13 cellular contexts compared by ENCODE assay signal in the genomic region with DNA sequence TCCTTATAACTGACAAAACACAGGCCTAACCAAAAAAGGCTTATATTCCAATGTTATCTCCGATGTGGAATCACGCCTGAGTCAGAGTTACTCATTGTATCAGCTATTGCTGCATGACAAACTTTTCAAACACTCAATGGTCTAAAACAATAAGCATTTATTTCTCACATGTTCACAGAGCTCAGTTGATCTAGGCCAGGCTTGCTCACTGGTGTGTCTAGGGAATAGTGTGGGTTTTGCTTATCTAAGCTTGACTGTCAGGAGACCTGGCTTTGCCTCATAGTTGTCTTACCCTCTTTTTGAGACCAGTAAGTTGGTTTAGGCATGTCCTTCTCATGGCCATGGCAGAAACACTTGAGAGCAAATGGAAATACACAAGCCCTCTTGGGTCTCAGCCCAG.
A peak's percentile ranks its signal among the peaks of the same experiment; 100 is the strongest.
DNase-seq lines count a peak whose midpoint lies in the region; ATAC-seq lines count a peak whose summit lies in the region.
"Had no signal": no experiment of that assay in that cellular context is flagged by ENCODE, and none has a peak within 500 bp of the region (broad histone marks: within the 10 kb centered on the region; RNA-seq: fewer than 3 reads in every experiment).

No MANE protein-coding gene starts in this region.

- peak overlapping the region; percentile 48 for H3K27ac ChIP-seq in SJSA1
- H3K27ac ChIP-seq: sigmoid colon had no signal

- H3K36me3 ChIP-seq in SJSA1: no peaks in the 10 kb centered on the region; the same call in 1 of the 2 replicates
- H3K36me3 ChIP-seq: sigmoid colon had no signal

- H3K4me3 ChIP-seq in SJSA1: no peak overlapping the region
- H3K4me3 ChIP-seq: sigmoid colon had no signal

- ATAC-seq in esophagus mucosa (peak; percentile 54), GM18519 (IDR thresholded peaks at IDR 0.05; ENCODE audit: low FRiP score, unreplicated experiment) (no peak), HG02981 (IDR thresholded peaks at IDR 0.05; ENCODE audit: unreplicated experiment) (no peak)
- ATAC-seq in activated T-cell treated with anti-CD3 and anti-CD28 coated beads, Interleukin-2, amount 50 U/mL, for 4 hours: no peak

- H3K27me3 Mint-ChIP-seq in activated T-cell treated with anti-CD3 and anti-CD28 coated beads, Interleukin-2, amount 50 U/mL, for 4 hours (ENCODE audit: low read depth): peaks cover 3% of the 10 kb centered on the region

- H3K36me3 Mint-ChIP-seq in activated T-cell treated with anti-CD3 and anti-CD28 coated beads, Interleukin-2, amount 50 U/mL, for 4 hours (ENCODE audit: insufficient read depth): no peaks in the 10 kb centered on the region

- DNase-seq in GM04504 (ENCODE audit: low read depth): peak; percentile 53
- DNase-seq in SJSA1 (ENCODE audit: low read depth in 1 of 2, low spot score in 2 of 2): peak; percentile 47 to 54
- peak; percentile 15 for DNase-seq in pulmonary artery endothelial cell (ENCODE audit: low read depth, low spot score)
- no peak for DNase-seq in activated T-cell treated with anti-CD3 and anti-CD28 coated beads, Interleukin-2, amount 50 U/mL, for 4 hours
- no peak for DNase-seq in NCI-H2107 (lab: John Stamatoyannopoulos, UW)
- DNase-seq: DMS153, hypothalamus, NCI-H2081 treated with DMSO at 0.1 percent for 48 hours, sigmoid colon had no signal

- peaks cover 48% of the 10 kb centered on the region for H3K4me1 ChIP-seq in SJSA1 (replicated peaks)

- H3K27me3 ChIP-seq in SJSA1 (replicated peaks): no peaks in the 10 kb centered on the region
- H3K27me3 ChIP-seq: sigmoid colon had no signal

- no peak overlapping the region for H3K4me3 Mint-ChIP-seq in activated T-cell treated with anti-CD3 and anti-CD28 coated beads, Interleukin-2, amount 50 U/mL, for 4 hours
- H3K4me3 Mint-ChIP-seq: activated T-helper 1 cell treated with anti-CD3 and anti-CD28 coated beads, Interleukin-12 subunit alpha, Interleukin-12 subunit beta, Interleukin-2, Interleukin-4 antibody, amounts not matched to agents 30 ng/mL and 10 ng/mL and 1 ng/mL, durations not matched to agents 14 hours and 24 hours and 36 hours had no signal

- H3K4me1 Mint-ChIP-seq in activated T-cell treated with anti-CD3 and anti-CD28 coated beads, Interleukin-2, amount 50 U/mL, for 4 hours (ENCODE audit: low read depth): no peaks in the 10 kb centered on the region

- no peaks in the 10 kb centered on the region for H3K9me3 ChIP-seq in SJSA1 (replicated peaks)
- H3K9me3 ChIP-seq: sigmoid colon had no signal

- H3K9me3 Mint-ChIP-seq in activated T-cell treated with anti-CD3 and anti-CD28 coated beads, Interleukin-2, amount 50 U/mL, for 4 hours: no peaks in the 10 kb centered on the region
- H3K9me3 Mint-ChIP-seq: activated T-helper 1 cell treated with anti-CD3 and anti-CD28 coated beads, Interleukin-12 subunit alpha, Interleukin-12 subunit beta, Interleukin-2, Interleukin-4 antibody, amounts not matched to agents 30 ng/mL and 10 ng/mL and 1 ng/mL, durations not matched to agents 14 hours and 24 hours and 36 hours had no signal

Comparison
In these comparisons a context has a peak if more than half of its experiments do, and no peak if none do; other contexts are left out.
1. DNase-seq: peak in GM04504 (single experiment), SJSA1 (2 of 2) and pulmonary artery endothelial cell (single experiment); none in activated T-cell treated with anti-CD3 and anti-CD28 coated beads, Interleukin-2, amount 50 U/mL, for 4 hours (single experiment) and NCI-H2107 (single experiment).